In the genomic region with DNA sequence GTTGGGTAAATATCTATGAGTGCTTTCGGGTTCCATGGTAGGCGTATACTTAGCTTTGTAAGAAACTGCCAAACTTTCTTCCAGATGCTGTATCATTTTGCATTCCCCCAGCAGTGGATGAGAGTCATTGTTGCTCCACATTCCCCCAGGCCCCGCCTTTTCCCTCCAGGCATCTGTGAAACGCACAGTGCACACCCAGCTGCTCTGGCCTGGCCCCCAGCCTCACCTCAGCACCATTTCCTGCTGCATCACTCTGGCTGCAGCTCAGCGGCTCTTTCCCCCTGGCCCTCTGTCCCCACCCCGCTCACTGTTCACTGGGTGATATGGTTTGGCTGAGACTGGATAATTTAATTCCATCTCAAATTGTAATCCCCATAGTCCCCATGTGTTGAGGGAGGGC, we compare ENCODE assay signal across 20 cellular contexts.
DNase-seq lines count a peak whose midpoint lies in the region; ATAC-seq, FAIRE-seq and TF ChIP-seq lines count a peak whose summit lies in the region.
"Had no signal": no experiment of that assay in that cellular context is flagged by ENCODE, and none has a peak within 500 bp of the region (broad histone marks: within the 10 kb centered on the region; RNA-seq: fewer than 3 reads in every experiment).

No MANE protein-coding gene starts in this region.

- H3K9ac ChIP-seq in BLaER1 (no peak overlapping the region), kidney (ENCODE audit: low read length in 2 of 2) (no peak overlapping the region)
- H3K9ac ChIP-seq: parathyroid adenoma had no signal

- in situ Hi-C loops in astrocyte of the spinal cord (cut with HindIII; ENCODE audit: low sequenced_read_pairs): no loop called here

- H3K4me2 ChIP-seq in BLaER1: peak overlapping the region; percentile 1; the same call in 1 of the 2 replicates

- H3K27me3 ChIP-seq in BLaER1: no peaks in the 10 kb centered on the region
- H3K27me3 ChIP-seq: upper lobe of left lung had no signal

- no peak for ATAC-seq in GM18868 (IDR thresholded peaks at IDR 0.05; ENCODE audit: unreplicated experiment)
- ATAC-seq in omental fat pad (ENCODE audit: low FRiP score): no peak
- ATAC-seq: heart left ventricle; Right ventricle myocardium inferior; stimulated activated effector memory CD8-positive, alpha-beta T cell treated with anti-CD3 and anti-CD28 coated beads, Interleukin-12 subunit alpha, Interleukin-12 subunit beta, amount 100 ng/mL, for 72 hours had no signal

- intact Hi-C loops in kidney (cut with DNase I): no loop called here

- no peak for FAIRE-seq in kidney (lab: Jason Lieb, UNC)
- FAIRE-seq: G401.6, small intestine had no signal

- no peaks in the 10 kb centered on the region for H4K20me1 ChIP-seq in BLaER1

- peak; percentile 22 for DNase-seq in HPDE6-E6E7 (ENCODE audit: extremely low spot score)
- DNase-seq in astrocyte of the spinal cord (ENCODE audit: low read depth, low spot score): peak; percentile 16
- DNase-seq in iris pigment epithelial cell (ENCODE audit: low read depth): peak; percentile 51
- no peak for DNase-seq in kidney
- DNase-seq in T-helper 1 cell: no peak
- no peak for DNase-seq in omental fat pad (ENCODE audit: low spot score)
- DNase-seq: activated CD4-positive, alpha-beta T cell treated with anti-CD3 and anti-CD28 coated beads, Interleukin-2, amount 10 ng/mL, durations not matched to agents 7 days and 5 days; activated T-cell treated with anti-CD3 and anti-CD28 coated beads, Interleukin-2, amount 50 U/mL, for 1 hour; caudate nucleus; heart left ventricle; NCI-H2081; small intestine; T-helper 9 cell; upper lobe of left lung had no signal

- H3K27ac ChIP-seq in BLaER1 (no peak overlapping the region), kidney (ENCODE audit: low read depth in 2 of 2, low read length in 2 of 2) (no peak overlapping the region)
- H3K27ac ChIP-seq: heart left ventricle, parathyroid adenoma, upper lobe of left lung had no signal

- H3K36me3 ChIP-seq in BLaER1: no peaks in the 10 kb centered on the region
- H3K36me3 ChIP-seq in kidney (ENCODE audit: control insufficient read depth in 1 of 2, insufficient read depth in 2 of 2, low read length in 2 of 2): no peaks in the 10 kb centered on the region
- H3K36me3 ChIP-seq: heart left ventricle, upper lobe of left lung had no signal

- H3K4me1 ChIP-seq in BLaER1 (peaks cover 10% of the 10 kb centered on the region; the same call in 1 of the 2 replicates), kidney (ENCODE audit: control insufficient read depth in 1 of 2, insufficient read depth in 1 of 2, low read depth in 1 of 2, low read length in 2 of 2) (no peaks in the 10 kb centered on the region)
- H3K4me1 ChIP-seq: heart left ventricle, parathyroid adenoma, upper lobe of left lung had no signal

- H3K9me3 ChIP-seq in BLaER1 (peaks cover 5% of the 10 kb centered on the region), kidney (ENCODE audit: control insufficient read depth in 1 of 2, low read length in 2 of 2) (no peaks in the 10 kb centered on the region)
- H3K9me3 ChIP-seq: heart left ventricle had no signal

- TF ChIP-seq CTCF in astrocyte of the spinal cord (IDR thresholded peaks at IDR 0.05; ENCODE audit: low read depth, low read length): no peak
- TF ChIP-seq CTCF in kidney (IDR thresholded peaks at IDR 0.05; ENCODE audit: borderline replicate concordance, extremely low read depth, insufficient read depth): no peak
- TF ChIP-seq CTCF in omental fat pad (IDR thresholded peaks at IDR 0.05): no peak

- no peak overlapping the region for H3K4me3 ChIP-seq in BLaER1
- H3K4me3 ChIP-seq in astrocyte of the spinal cord (ENCODE audit: low read depth, low read length): no peak overlapping the region
- H3K4me3 ChIP-seq in kidney (ENCODE audit: low read length in 2 of 2): no peak overlapping the region
- H3K4me3 ChIP-seq: heart left ventricle, upper lobe of left lung had no signal

Comparison
In these comparisons a context has a peak if more than half of its experiments do, and no peak if none do; other contexts are left out.
1. DNase-seq: peak in HPDE6-E6E7 (single experiment), astrocyte of the spinal cord (single experiment) and iris pigment epithelial cell (single experiment); none in kidney (single experiment), T-helper 1 cell (0 of 5) and omental fat pad (single experiment).